ENCODE assay signal across 9 cellular contexts in the genomic region with DNA sequence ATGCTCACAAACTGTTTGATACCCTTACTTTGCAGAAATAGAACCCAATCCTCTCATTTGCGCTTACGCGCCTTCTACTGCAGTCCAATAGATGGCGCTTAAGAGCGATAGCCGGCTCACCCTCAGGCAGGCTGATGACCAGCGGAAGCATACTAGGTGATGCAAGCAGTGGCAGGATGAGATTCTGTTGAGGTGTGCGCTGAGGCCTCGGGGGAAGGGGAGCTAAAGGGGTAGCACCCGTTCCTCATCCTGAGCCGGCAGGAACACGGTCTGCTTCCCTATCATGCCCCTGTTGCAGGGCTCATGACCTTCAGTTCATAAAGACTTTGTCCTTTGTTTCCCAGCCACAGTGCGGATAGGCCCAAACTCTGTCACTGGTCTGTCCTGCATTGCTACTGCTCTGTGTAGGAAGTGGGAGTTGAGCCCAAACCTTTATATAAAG.
A peak's percentile ranks its signal among the peaks of the same experiment; 100 is the strongest.
DNase-seq lines count a peak whose midpoint lies in the region; ATAC-seq and TF ChIP-seq lines count a peak whose summit lies in the region.
"Had no signal": no experiment of that assay in that cellular context is flagged by ENCODE, and none has a peak within 500 bp of the region (broad histone marks: within the 10 kb centered on the region; RNA-seq: fewer than 3 reads in every experiment).

No MANE protein-coding gene starts in this region.

- H3K4me3 Mint-ChIP-seq in H9: no peak overlapping the region
- no peak overlapping the region for H3K4me3 Mint-ChIP-seq in stimulated activated effector memory CD8-positive, alpha-beta T cell treated with anti-CD3 and anti-CD28 coated beads, Interleukin-12 subunit alpha, Interleukin-12 subunit beta, amount 100 ng/mL, for 72 hours
- H3K4me3 Mint-ChIP-seq: activated naive CD4-positive, alpha-beta T cell treated with anti-CD3 and anti-CD28 coated beads, Interleukin-2, amount 50 U/mL, for 24 hours had no signal

- no peaks in the 10 kb centered on the region; a peak in 1 of 5 replicates for H3K9me3 Mint-ChIP-seq in H9
- H3K9me3 Mint-ChIP-seq in stimulated activated effector memory CD8-positive, alpha-beta T cell treated with anti-CD3 and anti-CD28 coated beads, Interleukin-12 subunit alpha, Interleukin-12 subunit beta, amount 100 ng/mL, for 72 hours: peaks cover 28% of the 10 kb centered on the region

- POLR2A ChIA-PET in PC-9 (lab: Charles Lee; ENCODE audit: unreplicated experiment): no interaction called here

- H4K20me1 ChIP-seq in H9 (ENCODE audit: control insufficient read depth, insufficient read depth, insufficient read length) (no peaks in the 10 kb centered on the region), PC-9 (ENCODE audit: insufficient read depth) (no peaks in the 10 kb centered on the region)

- no peaks in the 10 kb centered on the region for H3F3A ChIP-seq in PC-9 (ENCODE audit: insufficient read depth, low read depth)

- H3K56ac ChIP-seq in H9 (ENCODE audit: insufficient read length, low read depth, low read length): no peak overlapping the region

- H4K8ac ChIP-seq in H9 (replicated peaks; ENCODE audit: insufficient read length, low read depth, low read length): no peak overlapping the region

- H3K36me3 ChIP-seq in ES-I3 (ENCODE audit: insufficient read depth, low read length) (no peaks in the 10 kb centered on the region), PC-9 (ENCODE audit: low read depth) (no peaks in the 10 kb centered on the region)

- peaks cover 0 to 4% of the 10 kb centered on the region in 2 experiments; a peak in 2 of 4 replicates for H3K4me1 Mint-ChIP-seq in H9
- H3K4me1 Mint-ChIP-seq in stimulated activated effector memory CD8-positive, alpha-beta T cell treated with anti-CD3 and anti-CD28 coated beads, Interleukin-12 subunit alpha, Interleukin-12 subunit beta, amount 100 ng/mL, for 72 hours: no peaks in the 10 kb centered on the region
- H3K4me1 Mint-ChIP-seq: activated naive CD4-positive, alpha-beta T cell treated with anti-CD3 and anti-CD28 coated beads, Interleukin-2, amount 50 U/mL, for 24 hours had no signal

- H2BK20ac ChIP-seq in H9 (ENCODE audit: low read depth, low read length, poor library complexity, severe bottlenecking): no peak overlapping the region

- no peaks in the 10 kb centered on the region for H3K23me2 ChIP-seq in H9 (ENCODE audit: insufficient read length, low read depth, low read length, poor library complexity, severe bottlenecking)

- no peak overlapping the region for H2BK5ac ChIP-seq in H9 (ENCODE audit: insufficient read length, low read length)

- no peak overlapping the region for H3T11ph ChIP-seq in H9 (ENCODE audit: low read length)

- intact Hi-C loops in PC-9 (cut with micrococcal nuclease; ENCODE audit: unreplicated experiment): loop anchor here (5.0 kb wide), 1 partner anchor 90 kb away; no protein-coding TSS in a partner anchor

- H3K4me2 ChIP-seq in H9 (ENCODE audit: insufficient read depth, insufficient read length, low read length) (no peak overlapping the region), PC-9 (no peak overlapping the region)

- no peaks in the 10 kb centered on the region for H3K27me3 Mint-ChIP-seq in H9 (ENCODE audit: low read depth)
- H3K27me3 Mint-ChIP-seq: activated naive CD4-positive, alpha-beta T cell treated with anti-CD3 and anti-CD28 coated beads, Interleukin-2, amount 50 U/mL, for 24 hours had no signal

- H4K5ac ChIP-seq in H9 (ENCODE audit: insufficient read length, low read depth, low read length): no peak overlapping the region

- H2AFZ ChIP-seq in H9 (ENCODE audit: low read length) (no peak overlapping the region), PC-9 (no peak overlapping the region)

- H2BK120ac ChIP-seq in H9 (ENCODE audit: low read depth, low read length, poor library complexity, severe bottlenecking): no peak overlapping the region

- BruUV-seq in PC-9 (replicated peaks; lab: Mats Ljungman, UMichigan): no TSS peak

- no peak overlapping the region for H4K91ac ChIP-seq in H9 (ENCODE audit: insufficient read length, low read depth, low read length)

- H2BK12ac ChIP-seq in H9 (ENCODE audit: insufficient read length, low read depth, low read length): no peak overlapping the region

- H3K14ac ChIP-seq in H9 (ENCODE audit: insufficient read depth, low read length): no peak overlapping the region

- no CpG with 5 or more reads among the region's 13 CpGs for WGBS in H9 (ENCODE audit: extremely low coverage, insufficient read length, low lambda C conversion rate)

- H3K27ac ChIP-seq in H9 (ENCODE audit: insufficient read length, low read depth, low read length): no peak overlapping the region
- H3K27ac ChIP-seq in PC-9: no peak overlapping the region

- DNase-seq in H9 (peak; percentile 84), PC-9 (peak in 1 of 2 experiments; percentile 29), iris pigment epithelial cell (ENCODE audit: low read depth) (peak; percentile 29), putamen (ENCODE audit: low spot score) (no peak)
- no peak for DNase-seq in stimulated activated effector memory CD8-positive, alpha-beta T cell treated with anti-CD3 and anti-CD28 coated beads, Interleukin-12 subunit alpha, Interleukin-12 subunit beta, amount 100 ng/mL, for 72 hours (ENCODE audit: low spot score in 2 of 2)

- H3K4ac ChIP-seq in H9 (ENCODE audit: low read depth, low read length): no peak overlapping the region

- ATAC-seq in GM19452 (IDR thresholded peaks at IDR 0.05; ENCODE audit: unreplicated experiment) (no peak), GM18520 (IDR thresholded peaks at IDR 0.05; ENCODE audit: unreplicated experiment) (no peak)
- no peak for ATAC-seq in stimulated activated effector memory CD8-positive, alpha-beta T cell treated with anti-CD3 and anti-CD28 coated beads, Interleukin-12 subunit alpha, Interleukin-12 subunit beta, amount 100 ng/mL, for 72 hours

- no peak overlapping the region for H3K23ac ChIP-seq in H9 (ENCODE audit: insufficient read length, low read depth, low read length)

- H3K9me3 ChIP-seq in ES-I3 (ENCODE audit: control insufficient read depth, insufficient read depth, low read length) (no peaks in the 10 kb centered on the region), H9 (ENCODE audit: control insufficient read depth, low read depth, low read length) (no peaks in the 10 kb centered on the region), PC-9 (ENCODE audit: insufficient read depth, low read depth) (no peaks in the 10 kb centered on the region)

- no peak overlapping the region for H2AK5ac ChIP-seq in H9 (ENCODE audit: insufficient read length, low read length)

- H3K4me1 ChIP-seq in ES-I3 (ENCODE audit: insufficient read depth, low read length) (peaks cover 21% of the 10 kb centered on the region), H9 (ENCODE audit: insufficient read depth, low read length) (peaks cover 2% of the 10 kb centered on the region; the same call in 1 of the 2 replicates), PC-9 (replicated peaks; ENCODE audit: insufficient read depth) (no peaks in the 10 kb centered on the region)

- H3K27me3 ChIP-seq in H9 (ENCODE audit: insufficient read depth, low read length): no peaks in the 10 kb centered on the region
- no peaks in the 10 kb centered on the region for H3K27me3 ChIP-seq in PC-9 (ENCODE audit: insufficient read depth, low read depth)

- H3K79me1 ChIP-seq in H9 (ENCODE audit: insufficient read depth, low read depth, low read length, poor library complexity, severe bottlenecking): no peaks in the 10 kb centered on the region

- CTCF ChIA-PET in PC-9 (lab: Charles Lee): interaction anchor here (0.5 kb wide), 1 partner anchor 19 kb away, joined by 3 read pairs; no protein-coding TSS in a partner anchor

- peak overlapping the region in 1 of 3 experiments; percentile 85; a peak in 2 of 7 replicates for H3K27ac Mint-ChIP-seq in H9
- no peak overlapping the region for H3K27ac Mint-ChIP-seq in stimulated activated effector memory CD8-positive, alpha-beta T cell treated with anti-CD3 and anti-CD28 coated beads, Interleukin-12 subunit alpha, Interleukin-12 subunit beta, amount 100 ng/mL, for 72 hours
- H3K27ac Mint-ChIP-seq: activated naive CD4-positive, alpha-beta T cell treated with anti-CD3 and anti-CD28 coated beads, Interleukin-2, amount 50 U/mL, for 24 hours had no signal

- no peak overlapping the region for H2BK15ac ChIP-seq in H9 (ENCODE audit: low read depth, low read length)

- no peaks in the 10 kb centered on the region for H3K79me2 ChIP-seq in H9 (ENCODE audit: insufficient read depth, low read length)
- H3K79me2 ChIP-seq in PC-9 (ENCODE audit: low read depth): no peaks in the 10 kb centered on the region

- peak overlapping the region; percentile 61 for H3K18ac ChIP-seq in H9 (ENCODE audit: insufficient read length, low read depth, low read length)

- H3K4me3 ChIP-seq in PC-9: no peak overlapping the region

- TF ChIP-seq CTCF in H9 (conservative IDR thresholded peaks at IDR 0.05) (peak; percentile 88), PC-9 (conservative IDR thresholded peaks at IDR 0.05) (peak; percentile 48; the same call in 1 of the 2 replicates)

- H3K36me3 Mint-ChIP-seq in H9 (ENCODE audit: insufficient read depth in 1 of 3, low read depth in 3 of 3): no peaks in the 10 kb centered on the region; a peak in 1 of 7 replicates
- no peaks in the 10 kb centered on the region for H3K36me3 Mint-ChIP-seq in stimulated activated effector memory CD8-positive, alpha-beta T cell treated with anti-CD3 and anti-CD28 coated beads, Interleukin-12 subunit alpha, Interleukin-12 subunit beta, amount 100 ng/mL, for 72 hours
- H3K36me3 Mint-ChIP-seq: activated naive CD4-positive, alpha-beta T cell treated with anti-CD3 and anti-CD28 coated beads, Interleukin-2, amount 50 U/mL, for 24 hours had no signal

- H3K9me2 ChIP-seq in PC-9 (ENCODE audit: insufficient read depth): no peaks in the 10 kb centered on the region

- H3K9ac ChIP-seq in ES-I3 (ENCODE audit: low read depth, low read length) (peak overlapping the region; percentile 22; the same call in 1 of the 2 replicates), H9 (ENCODE audit: extremely low read depth, insufficient read length, low read length) (no peak overlapping the region)

Comparison
In these comparisons a context has a peak if more than half of its experiments do, and no peak if none do; other contexts are left out.
1. DNase-seq: peak in H9 (single experiment) and iris pigment epithelial cell (single experiment); none in stimulated activated effector memory CD8-positive, alpha-beta T cell treated with anti-CD3 and anti-CD28 coated beads, Interleukin-12 subunit alpha, Interleukin-12 subunit beta, amount 100 ng/mL, for 72 hours (0 of 2) and putamen (single experiment).